1 cellular context compared by ENCODE assay signal in genomic region chr17:82349287-82349701, GRCh38.
TF ChIP-seq lines count a peak whose summit lies in the region.

No MANE protein-coding gene starts in this region.

TF ChIP-seq in H1, 55 proteins besides CTCF, POLR2A, EP300 and RAD21:
- TF ChIP-seq RFX5 (IDR thresholded peaks at IDR 0.05; ENCODE audit: borderline replicate concordance, low read depth, low read length) (no peak), CHD1 (IDR thresholded peaks at IDR 0.05; ENCODE audit: low read depth, low read length) (no peak), CHD7 (IDR thresholded peaks at IDR 0.05; ENCODE audit: insufficient replicate concordance, low read length) (no peak), TCF12 (IDR thresholded peaks at IDR 0.05; ENCODE audit: low read depth, low read length) (no peak), CBX8 (IDR thresholded peaks at IDR 0.05; ENCODE audit: borderline replicate concordance, low read depth, low read length) (no peak), JUN (IDR thresholded peaks at IDR 0.05; ENCODE audit: low read depth, low read length) (no peak), PHF8 (conservative IDR thresholded peaks at IDR 0.05; ENCODE audit: low read depth, low read length) (no peak), ATF2 (IDR thresholded peaks at IDR 0.05; ENCODE audit: low read length) (no peak), MAFK (IDR thresholded peaks at IDR 0.05; ENCODE audit: low read depth, low read length) (no peak), TAF1 (IDR thresholded peaks at IDR 0.05; ENCODE audit: low read depth, low read length) (no peak), SAP30 (IDR thresholded peaks at IDR 0.05; ENCODE audit: insufficient read depth, insufficient replicate concordance, low read length) (no peak), ZNF274 (IDR thresholded peaks at IDR 0.05; ENCODE audit: borderline replicate concordance, extremely low read depth, low read length) (no peak), RNF2 (IDR thresholded peaks at IDR 0.05; ENCODE audit: borderline replicate concordance, low read depth, low read length, missing control alignments, poor library complexity, severe bottlenecking) (no peak), GTF2F1 (IDR thresholded peaks at IDR 0.05; ENCODE audit: borderline replicate concordance, low read depth, low read length) (no peak), SP4 (IDR thresholded peaks at IDR 0.05; ENCODE audit: low read length) (no peak), FOSL1 (IDR thresholded peaks at IDR 0.05; ENCODE audit: insufficient read depth, low read depth, low read length) (no peak), BRCA1 (IDR thresholded peaks at IDR 0.05; ENCODE audit: low read depth, low read length) (no peak), KDM1A (IDR thresholded peaks at IDR 0.05; ENCODE audit: borderline replicate concordance, low read length) (no peak), CREB1 (IDR thresholded peaks at IDR 0.05) (no peak)
